In genomic region chr1:228212966-228213844, GRCh38 we compare ENCODE assay signal across 8 cellular contexts. TPM values are rescaled to one million over a fixed set of nuclear protein-coding genes. Genes with fewer than 3 reads are reported as not detected.
A peak's percentile ranks its signal among the peaks of the same experiment; 100 is the strongest.
DNase-seq lines count a peak whose midpoint lies in the region; ATAC-seq, FAIRE-seq and TF ChIP-seq lines count a peak whose summit lies in the region.

No MANE protein-coding gene starts in this region.

- peak overlapping the region in 1 of 2 donors; percentile 26 for H3K9ac ChIP-seq in kidney (ENCODE audit: low read length in 2 of 2)

- no peaks in the 10 kb centered on the region for H3K9me3 Mint-ChIP-seq in activated B cell treated with CpG ODN at 0.5 μM for 24 hours

- peak overlapping the region; percentile 59 to 67 for H3K4me3 ChIP-seq in kidney (ENCODE audit: low read length in 2 of 2)

- intact Hi-C loops in activated B cell treated with CpG ODN at 0.5 μM for 24 hours (cut with micrococcal nuclease) (loop anchor here (1.0 to 10.0 kb wide), 12 partner anchors 48 to 658 kb away; partner anchors contain the start of genes ARF1, GUK1, IBA57 and MRPL55), kidney (cut with DNase I) (no loop called here)

- CTCF ChIA-PET in activated B cell treated with CpG ODN at 0.5 μM for 24 hours (lab: Charles Lee): interaction anchor here (1.0 to 1.5 kb wide), 3 partner anchors 10 to 75 kb away, joined by 3 to 5 read pairs (median 4); no protein-coding TSS in a partner anchor

- H3K27ac ChIP-seq in kidney (ENCODE audit: low read depth in 2 of 2, low read length in 2 of 2): peak overlapping the region; percentile 57 to 65

- peak overlapping the region; percentile 30 for H3K27ac Mint-ChIP-seq in activated B cell treated with CpG ODN at 0.5 μM for 24 hours

- DNase-seq in A172 (ENCODE audit: low spot score): peak; percentile 86
- DNase-seq in NCI-H2196 treated with DMSO at 0.1 percent for 48 hours (lab: John Stamatoyannopoulos, UW; ENCODE audit: unreplicated experiment): peak; percentile 72
- peak; percentile 76 for DNase-seq in activated B cell treated with CpG ODN at 0.5 μM for 24 hours
- DNase-seq in central memory CD4-positive, alpha-beta T cell: peak; percentile 78
- DNase-seq in kidney: peak; percentile 96
- DNase-seq in stimulated activated CD4-positive, alpha-beta T cell treated with anti-CD3 and anti-CD28 coated beads, Interleukin-15, amount 100 ng/mL, for 48 hours (ENCODE audit: low read depth in 2 of 2): peak; percentile 78 to 92

- H3K36me3 Mint-ChIP-seq in activated B cell treated with CpG ODN at 0.5 μM for 24 hours (ENCODE audit: low read depth): peaks cover 5% of the 10 kb centered on the region

- TF ChIP-seq CTCF in activated B cell treated with CpG ODN at 0.5 μM for 24 hours (IDR thresholded peaks at IDR 0.05): no peak
- TF ChIP-seq CTCF in kidney (IDR thresholded peaks at IDR 0.05; ENCODE audit: borderline replicate concordance, extremely low read depth, insufficient read depth): peak; percentile 66

- H3K27me3 Mint-ChIP-seq in activated B cell treated with CpG ODN at 0.5 μM for 24 hours: no peaks in the 10 kb centered on the region

- no peak for FAIRE-seq in kidney (lab: Jason Lieb, UNC)

- POLR2A ChIA-PET in activated B cell treated with CpG ODN at 0.5 μM for 24 hours (lab: Charles Lee): interaction anchor here (0.6 to 1.5 kb wide), 8 partner anchors 38 to 666 kb away, joined by 3 to 15 read pairs (median 4); partner anchors contain the start of genes IBA57, RNF187 and TRIM11

- H3K4me1 ChIP-seq in kidney (ENCODE audit: control insufficient read depth in 1 of 2, insufficient read depth in 1 of 2, low read depth in 1 of 2, low read length in 2 of 2): peaks cover 0 to 7% of the 10 kb centered on the region in 2 donors

- H3K36me3 ChIP-seq in kidney (ENCODE audit: control insufficient read depth in 1 of 2, insufficient read depth in 2 of 2, low read length in 2 of 2): no peaks in the 10 kb centered on the region

- peaks cover 2% of the 10 kb centered on the region for H3K4me1 Mint-ChIP-seq in activated B cell treated with CpG ODN at 0.5 μM for 24 hours

- H3K4me3 Mint-ChIP-seq in activated B cell treated with CpG ODN at 0.5 μM for 24 hours: peak overlapping the region; percentile 89

- no peaks in the 10 kb centered on the region for H3K9me3 ChIP-seq in kidney (ENCODE audit: control insufficient read depth in 1 of 2, low read length in 2 of 2)

- ATAC-seq in GM18520 (IDR thresholded peaks at IDR 0.05; ENCODE audit: unreplicated experiment) (peak; percentile 91), HG03097 (IDR thresholded peaks at IDR 0.05; ENCODE audit: low FRiP score, unreplicated experiment) (peak; percentile 86), activated B cell treated with CpG ODN at 0.5 μM for 24 hours (ENCODE audit: low read depth) (peak; percentile 97)

RNA-seq across cellular contexts. Expression of gene OBSCN, which starts 5.4 kb away (rescaled TPM):
- 9.9 and 11.5 TPM in 2 replicates for total RNA-seq in A172 (2014; rRNA removed; shearing (Covaris generic))
- total RNA-seq in activated B cell treated with CpG ODN at 0.5 μM for 24 hours (16.1 and 19.8 TPM in 2 replicates), kidney (30.0 TPM)
- 14.5 TPM for polyA plus RNA-seq in kidney (ENCODE audit: insufficient read depth, low read depth, low replicate concordance)

RNA-seq across cellular contexts. Expression of gene IBA57, which starts 47.6 kb away (rescaled TPM):
- total RNA-seq in A172 (2014; rRNA removed; shearing (Covaris generic)): 7.4 and 8.5 TPM in 2 replicates
- total RNA-seq in activated B cell treated with CpG ODN at 0.5 μM for 24 hours (10.8 and 14.5 TPM in 2 replicates), kidney (13.0 TPM)
- 4.7 TPM for polyA plus RNA-seq in kidney (ENCODE audit: insufficient read depth, low read depth, low replicate concordance)

Comparison
In these comparisons a context has a peak if more than half of its experiments do, and no peak if none do; other contexts are left out.
1. Peak in every context shown above with its lines: DNase-seq, ATAC-seq, H3K4me3 ChIP-seq and H3K27ac ChIP-seq.